In genomic region chr7:141262101-141262819, GRCh38 we compare ENCODE assay signal across 16 cellular contexts.
DNase-seq lines count a peak whose midpoint lies in the region; ATAC-seq, FAIRE-seq and TF ChIP-seq lines count a peak whose summit lies in the region.
"Had no signal": no experiment of that assay in that cellular context is flagged by ENCODE, and none has a peak within 500 bp of the region (broad histone marks: within the 10 kb centered on the region; RNA-seq: fewer than 3 reads in every experiment).

No MANE protein-coding gene starts in this region.

- peak overlapping the region; percentile 70 to 96 (median 89) for H3K27ac Mint-ChIP-seq in brain
- H3K27ac Mint-ChIP-seq in activated naive CD8-positive, alpha-beta T cell treated with anti-CD3 and anti-CD28 coated beads for 36 hours: no peak overlapping the region

- ATAC-seq in HG02588 (IDR thresholded peaks at IDR 0.05; ENCODE audit: unreplicated experiment) (no peak), GM18909 (IDR thresholded peaks at IDR 0.05; ENCODE audit: poor library complexity, unreplicated experiment) (no peak)
- ATAC-seq: left lung had no signal

- FAIRE-seq in A204.1 (lab: Jason Lieb, UNC): peak; percentile 59
- FAIRE-seq: colon had no signal

- H3K27ac ChIP-seq in KMS-11: no peak overlapping the region
- H3K27ac ChIP-seq: left lung had no signal

- H4K20me1 ChIP-seq in KMS-11 (ENCODE audit: insufficient read depth): no peaks in the 10 kb centered on the region

- no peaks in the 10 kb centered on the region for H3K27me3 Mint-ChIP-seq in brain
- peaks cover 23% of the 10 kb centered on the region for H3K27me3 Mint-ChIP-seq in activated naive CD8-positive, alpha-beta T cell treated with anti-CD3 and anti-CD28 coated beads for 36 hours

- H3K36me3 ChIP-seq in KMS-11 (ENCODE audit: insufficient read depth): no peaks in the 10 kb centered on the region
- H3K36me3 ChIP-seq: left lung, right atrium auricular region had no signal

- peaks cover 37% of the 10 kb centered on the region for H3K4me1 Mint-ChIP-seq in brain
- H3K4me1 Mint-ChIP-seq in activated naive CD8-positive, alpha-beta T cell treated with anti-CD3 and anti-CD28 coated beads for 36 hours: peaks cover 6% of the 10 kb centered on the region

- H3K4me3 ChIP-seq in KMS-11 (IDR thresholded peaks at IDR 0.05; ENCODE audit: insufficient read depth, low read depth, low read length): no peak overlapping the region
- H3K4me3 ChIP-seq: left lung, right atrium auricular region had no signal

- peaks cover 15 to 24% (median 21%) of the 10 kb centered on the region in 5 experiments for H3K9me3 Mint-ChIP-seq in brain
- peaks cover 8% of the 10 kb centered on the region for H3K9me3 Mint-ChIP-seq in activated naive CD8-positive, alpha-beta T cell treated with anti-CD3 and anti-CD28 coated beads for 36 hours

- H3K79me2 ChIP-seq in KMS-11 (ENCODE audit: insufficient read depth, low read depth): no peaks in the 10 kb centered on the region

- H3K36me3 Mint-ChIP-seq in brain: peaks cover 25% of the 10 kb centered on the region
- peaks cover 3% of the 10 kb centered on the region for H3K36me3 Mint-ChIP-seq in activated naive CD8-positive, alpha-beta T cell treated with anti-CD3 and anti-CD28 coated beads for 36 hours

- no peaks in the 10 kb centered on the region for H3K27me3 ChIP-seq in KMS-11 (ENCODE audit: insufficient read depth, low read depth)
- H3K27me3 ChIP-seq: left lung, right atrium auricular region had no signal

- H2AFZ ChIP-seq in KMS-11 (ENCODE audit: low read depth): no peak overlapping the region

- peak; percentile 48 for DNase-seq in medulla oblongata (ENCODE audit: extremely low spot score)
- no peak for DNase-seq in NCI-H82 (lab: John Stamatoyannopoulos, UW)
- DNase-seq in activated naive CD8-positive, alpha-beta T cell treated with anti-CD3 and anti-CD28 coated beads for 36 hours: no peak
- DNase-seq: activated CD4-positive, alpha-beta T cell treated with anti-CD3 and anti-CD28 coated beads for 4 hours; activated effector memory CD4-positive, alpha-beta T cell treated with anti-CD3 and anti-CD28 coated beads, Interleukin-2, amount 50 U/mL, for 16 hours; foreskin melanocyte; Kasumi-1; left lung; NCI-H526 treated with DMSO at 0.1 percent for 48 hours had no signal

- no peak overlapping the region for H3K4me2 ChIP-seq in KMS-11

- H3K9ac ChIP-seq in KMS-11: no peak overlapping the region

- peak; percentile 36; the same call in 1 of the 2 replicates for TF ChIP-seq CTCF in KMS-11 (conservative IDR thresholded peaks at IDR 0.05; ENCODE audit: low read depth, low read length)
- TF ChIP-seq CTCF in brain (conservative IDR thresholded peaks at IDR 0.05): peak; percentile 40 to 62

- no peaks in the 10 kb centered on the region for H3K4me1 ChIP-seq in KMS-11 (ENCODE audit: low read depth, poor library complexity, severe bottlenecking)
- H3K4me1 ChIP-seq: left lung, right atrium auricular region had no signal

- H3K4me3 Mint-ChIP-seq in brain: peak overlapping the region in 3 of 5 experiments; percentile 51 to 71 (median 56)
- H3K4me3 Mint-ChIP-seq in activated naive CD8-positive, alpha-beta T cell treated with anti-CD3 and anti-CD28 coated beads for 36 hours: no peak overlapping the region
